ENCODE assay signal across 8 cellular contexts in genomic region chr9:131276891-131277672, GRCh38. TPM values are rescaled to one million over a fixed set of nuclear protein-coding genes. Genes with fewer than 3 reads are reported as not detected.
A peak's percentile ranks its signal among the peaks of the same experiment; 100 is the strongest.
DNase-seq lines count a peak whose midpoint lies in the region; ATAC-seq and TF ChIP-seq lines count a peak whose summit lies in the region.

No MANE protein-coding gene starts in this region.

- no peak overlapping the region for H3K27ac ChIP-seq in aorta (ENCODE audit: low read depth in 1 of 2, low read length in 2 of 2)

- H3K36me3 Mint-ChIP-seq in MCF 10A (ENCODE audit: insufficient read depth, unreplicated experiment), result no peaks in the 10 kb centered on the region
- peaks cover 2% of the 10 kb centered on the region for H3K36me3 Mint-ChIP-seq in memory B cell

- peaks cover 0 to 1% of the 10 kb centered on the region in 2 donors for H3K27me3 ChIP-seq in aorta (ENCODE audit: control insufficient read depth in 1 of 2, insufficient read depth in 2 of 2, low read length in 1 of 2)

- H3K36me3 ChIP-seq in aorta (ENCODE audit: control insufficient read depth in 1 of 2, insufficient read depth in 2 of 2, low read length in 1 of 2), result no peaks in the 10 kb centered on the region

- intact Hi-C loops in MCF 10A (cut with micrococcal nuclease), result no loop called here
- intact Hi-C loops in aorta (cut with DNase I), result no loop called here

- H3K4me1 Mint-ChIP-seq in MCF 10A (ENCODE audit: insufficient read depth, unreplicated experiment) (no peaks in the 10 kb centered on the region), memory B cell (peaks cover 35% of the 10 kb centered on the region)

- H3K9me3 Mint-ChIP-seq in MCF 10A (ENCODE audit: unreplicated experiment) (no peaks in the 10 kb centered on the region), memory B cell (no peaks in the 10 kb centered on the region)

- CTCF ChIA-PET in MCF 10A (lab: Yijun Ruan, JAX), result no interaction called here

- no peaks in the 10 kb centered on the region for H3K9me3 ChIP-seq in aorta (ENCODE audit: control insufficient read depth, low read length)

- WGBS in aorta, 2 donors, result 1 to 2% methylated on average over 36 to 107 of the region's 107 CpGs

- H3K4me3 ChIP-seq in aorta (ENCODE audit: low read length in 2 of 2), result peak overlapping the region; percentile 41 to 71

- peak; percentile 15 for ATAC-seq in GM18502 (IDR thresholded peaks at IDR 0.05; ENCODE audit: poor library complexity, unreplicated experiment)
- peak; percentile 21 for ATAC-seq in memory B cell (ENCODE audit: low read depth)
- ATAC-seq in aorta (ENCODE audit: low FRiP score), result no peak
- ATAC-seq in HG03469 (IDR thresholded peaks at IDR 0.05; ENCODE audit: unreplicated experiment), result no peak
- ATAC-seq in GM21825 (IDR thresholded peaks at IDR 0.05; ENCODE audit: unreplicated experiment), result no peak

- POLR2A ChIA-PET in MCF 10A (lab: Yijun Ruan, JAX), result no interaction called here

- H3K4me1 ChIP-seq in aorta (ENCODE audit: control insufficient read depth in 1 of 2, insufficient read depth in 2 of 2, low read length in 2 of 2), result no peaks in the 10 kb centered on the region

- DNase-seq in NCI-H69 (lab: John Stamatoyannopoulos, UW), result peak; percentile 48
- no peak for DNase-seq in MCF 10A (ENCODE audit: unreplicated experiment)
- peak in 1 of 2 donors; percentile 57 for DNase-seq in memory B cell (ENCODE audit: low spot score in 2 of 2)
- no peak for DNase-seq in aorta
- DNase-seq in T1000 (lab: John Stamatoyannopoulos, UW), result no peak

- no TSS peak for BruUV-seq in MCF 10A (replicated peaks; lab: Mats Ljungman, UMichigan)

- H3K27me3 Mint-ChIP-seq in MCF 10A (ENCODE audit: insufficient read depth, unreplicated experiment), result peaks cover 10% of the 10 kb centered on the region
- H3K27me3 Mint-ChIP-seq in memory B cell, result peaks cover 4% of the 10 kb centered on the region

- H3K4me3 Mint-ChIP-seq in MCF 10A (ENCODE audit: unreplicated experiment) (peak overlapping the region; percentile 77), memory B cell (peak overlapping the region; percentile 50)

- H3K27ac Mint-ChIP-seq in MCF 10A (ENCODE audit: low read depth, unreplicated experiment), result no peak overlapping the region
- no peak overlapping the region for H3K27ac Mint-ChIP-seq in memory B cell

- no peak for TF ChIP-seq CTCF in MCF 10A (IDR thresholded peaks at IDR 0.05; ENCODE audit: unreplicated experiment)

RNA-seq across cellular contexts. Expression of gene FAM78A, which starts 0.8 kb away (rescaled TPM):
- 0.40 and 0.54 TPM in 2 replicates for total RNA-seq in MCF 10A (2022)
- total RNA-seq in aorta, result 1 to 10 TPM; 4.0 to 6.3 TPM
- polyA plus RNA-seq in aorta, result 1 to 10 TPM in 1 of 2 donors, under 1 TPM in 1; 0.59 to 2.0 TPM

RNA-seq across cellular contexts. Expression of gene PLPP7, which starts 12.4 kb away (rescaled TPM):
- total RNA-seq in MCF 10A (2022), result not detected in 2 replicates
- total RNA-seq in aorta, result 1 to 10 TPM; 6.6 to 9.5 TPM
- polyA plus RNA-seq in aorta, result 10 to 100 TPM in 1 of 2 donors, 1 to 10 TPM in 1; 5.6 to 11.1 TPM

Comparison
In these comparisons a context has a peak if more than half of its experiments do, and no peak if none do; other contexts are left out.
1. ATAC-seq: peak in GM18502 (single experiment) and memory B cell (single experiment); none in aorta (single experiment), HG03469 (single experiment) and GM21825 (single experiment).